ENCODE assay signal across 9 cellular contexts in genomic region chr2:168835961-168836360, GRCh38. TPM values are rescaled to one million over a fixed set of nuclear protein-coding genes. Genes with fewer than 3 reads are reported as not detected.
"Had no signal": no experiment of that assay in that cellular context is flagged by ENCODE, and none has a peak within 500 bp of the region (broad histone marks: within the 10 kb centered on the region; RNA-seq: fewer than 3 reads in every experiment).

No MANE protein-coding gene starts in this region.

- H3K9ac ChIP-seq: GM23248 had no signal

- H3K4me1 ChIP-seq: HAP-1 had no signal

- H3K9me3 ChIP-seq: HAP-1 had no signal

- H3K4me2 ChIP-seq: GM23338 had no signal

- H2AFZ ChIP-seq: GM23248, GM23338 had no signal

- DNase-seq: GM23248, GOT3, H7, H9, HCEC 1CT, HFFc6 had no signal

- H3K27ac ChIP-seq: GM23248 had no signal

- H3K36me3 ChIP-seq: HAP-1 had no signal

- H3K4me3 ChIP-seq: GM23248, GM23338, HAP-1 had no signal

RNA-seq across cellular contexts. Expression of gene NOSTRIN, which starts 33.5 kb away (rescaled TPM):
- total RNA-seq: GM23338, H1, H7, H9, HFFc6 had no signal
- polyA plus RNA-seq: H1 had no signal
